Comparison of ENCODE assay signal across 34 cellular contexts in genomic region chr10:130251766-130252165, GRCh38.
"Had no signal": no experiment of that assay in that cellular context is flagged by ENCODE, and none has a peak within 500 bp of the region (broad histone marks: within the 10 kb centered on the region; RNA-seq: fewer than 3 reads in every experiment).

No MANE protein-coding gene starts in this region.

- H3K4me1 ChIP-seq: ascending aorta had no signal

- H3K36me3 ChIP-seq: ascending aorta, cardiac muscle cell had no signal

- FAIRE-seq: bronchial epithelial cell, TTC549 had no signal

- H3K4me3 ChIP-seq: ascending aorta, cardiac muscle cell had no signal

- H3K27ac Mint-ChIP-seq: activated B cell treated with CpG ODN at 0.5 μM for 24 hours; activated CD4-positive, alpha-beta memory T cell treated with anti-CD3 and anti-CD28 coated beads for 36 hours; activated CD4-positive, alpha-beta T cell treated with anti-CD3 and anti-CD28 coated beads, Interleukin-2, amount 10 ng/mL, durations not matched to agents 24 days and 14 days; activated CD8-positive, alpha-beta memory T cell treated with anti-CD3 and anti-CD28 coated beads, Interleukin-2, amount 10 ng/mL, durations not matched to agents 7 days and 5 days; activated CD8-positive, alpha-beta T cell treated with anti-CD3 and anti-CD28 coated beads for 36 hours; activated naive CD4-positive, alpha-beta T cell treated with anti-CD3 and anti-CD28 coated beads for 36 hours; activated naive CD8-positive, alpha-beta T cell; activated naive CD8-positive, alpha-beta T cell treated with anti-CD3 and anti-CD28 coated beads, Interleukin-2, amount 10 ng/mL, durations not matched to agents 7 days and 5 days; activated naive CD8-positive, alpha-beta T cell treated with anti-CD3 and anti-CD28 coated beads, Interleukin-2, amount 50 U/mL, for 24 hours; activated T-cell treated with anti-CD3 and anti-CD28 coated beads, Interleukin-2, amount 50 U/mL, for 72 hours; activated T-helper 1 cell treated with anti-CD3 and anti-CD28 coated beads, Interleukin-12 subunit alpha, Interleukin-12 subunit beta, Interleukin-2, Interleukin-4 antibody, amounts not matched to agents 30 ng/mL and 10 ng/mL and 1 ng/mL, durations not matched to agents 14 hours and 24 hours and 36 hours; activated T-helper 17 cell treated with anti-CD3 and anti-CD28 coated beads, Interleukin-2, amount 50 U/mL, for 72 hours; brain; T-cell; T-helper 17 cell had no signal

- DNase-seq: activated B cell treated with CpG ODN at 0.5 μM for 24 hours; activated CD4-positive, alpha-beta memory T cell treated with anti-CD3 and anti-CD28 coated beads for 36 hours; activated CD4-positive, alpha-beta T cell treated with anti-CD3 and anti-CD28 coated beads for 4 hours; activated CD4-positive, alpha-beta T cell treated with anti-CD3 and anti-CD28 coated beads, Interleukin-2, amount 10 ng/mL, durations not matched to agents 24 days and 14 days; activated CD4-positive, alpha-beta T cell treated with anti-CD3 and anti-CD28 coated beads, Interleukin-2, amount 50 U/mL, for 1 hour; activated CD4-positive, alpha-beta T cell treated with anti-CD3 and anti-CD28 coated beads, Interleukin-2, amount 50 U/mL, for 4 hours; activated CD4-positive, CD25-positive, alpha-beta regulatory T cell treated with anti-CD3 and anti-CD28 coated beads, Interleukin-2, amount 50 U/mL, for 72 hours; activated CD8-positive, alpha-beta T cell treated with anti-CD3 and anti-CD28 coated beads for 36 hours; activated effector memory CD4-positive, alpha-beta T cell treated with anti-CD3 and anti-CD28 coated beads, Interleukin-2, amount 50 U/mL, for 16 hours; activated gamma-delta T cell treated with Interleukin-2 at 50 U/mL for 16 hours; activated naive CD4-positive, alpha-beta T cell; activated naive CD4-positive, alpha-beta T cell treated with anti-CD3 and anti-CD28 coated beads for 36 hours; activated naive CD4-positive, alpha-beta T cell treated with anti-CD3 and anti-CD28 coated beads, Interleukin-2, amount 50 U/mL, for 16 hours; activated naive CD8-positive, alpha-beta T cell treated with anti-CD3 and anti-CD28 coated beads, Interleukin-2, amount 10 ng/mL, durations not matched to agents 7 days and 5 days; activated naive CD8-positive, alpha-beta T cell treated with anti-CD3 and anti-CD28 coated beads, Interleukin-2, amount 50 U/mL, for 24 hours; activated T-cell treated with anti-CD3 and anti-CD28 coated beads for 4 hours; activated T-cell treated with anti-CD3 and anti-CD28 coated beads, Interleukin-2, amount 50 U/mL, for 1 hour; activated T-cell treated with anti-CD3 and anti-CD28 coated beads, Interleukin-2, amount 50 U/mL, for 4 hours; activated T-cell treated with anti-CD3 and anti-CD28 coated beads, Interleukin-2, amount 50 U/mL, for 72 hours; amygdala; anterior cingulate cortex; central memory CD4-positive, alpha-beta T cell; T-cell; T-helper 17 cell had no signal

- H3K9me3 ChIP-seq: ascending aorta had no signal

- H3K27me3 ChIP-seq: ascending aorta, cardiac muscle cell had no signal

- ATAC-seq: activated CD8-positive, alpha-beta memory T cell treated with anti-CD3 and anti-CD28 coated beads, Interleukin-2, amount 10 ng/mL, durations not matched to agents 7 days and 5 days; activated CD8-positive, alpha-beta T cell treated with anti-CD3 and anti-CD28 coated beads for 36 hours; activated naive CD8-positive, alpha-beta T cell treated with anti-CD3 and anti-CD28 coated beads, Interleukin-2, amount 50 U/mL, for 24 hours; activated T-cell treated with anti-CD3 and anti-CD28 coated beads, Interleukin-2, amount 50 U/mL, for 4 hours; activated T-cell treated with anti-CD3 and anti-CD28 coated beads, Interleukin-2, amount 50 U/mL, for 72 hours; activated T-helper 17 cell treated with anti-CD3 and anti-CD28 coated beads, Interleukin-2, amount 50 U/mL, for 72 hours; T-cell; T-helper 17 cell had no signal

- H3K27ac ChIP-seq: ascending aorta, cardiac muscle cell, VCaP had no signal

- H3K36me3 Mint-ChIP-seq: activated CD4-positive, alpha-beta memory T cell treated with anti-CD3 and anti-CD28 coated beads for 36 hours; activated CD8-positive, alpha-beta memory T cell treated with anti-CD3 and anti-CD28 coated beads, Interleukin-2, amount 10 ng/mL, durations not matched to agents 7 days and 5 days; activated naive CD8-positive, alpha-beta T cell treated with anti-CD3 and anti-CD28 coated beads, Interleukin-2, amount 10 ng/mL, durations not matched to agents 7 days and 5 days; brain had no signal

- H3K9me3 Mint-ChIP-seq: activated B cell treated with CpG ODN at 0.5 μM for 24 hours; activated CD4-positive, alpha-beta memory T cell treated with anti-CD3 and anti-CD28 coated beads for 36 hours; activated CD4-positive, alpha-beta T cell treated with anti-CD3 and anti-CD28 coated beads, Interleukin-2, amount 10 ng/mL, durations not matched to agents 24 days and 14 days; activated CD8-positive, alpha-beta T cell treated with anti-CD3 and anti-CD28 coated beads for 36 hours; activated naive CD4-positive, alpha-beta T cell treated with anti-CD3 and anti-CD28 coated beads for 36 hours; activated naive CD8-positive, alpha-beta T cell treated with anti-CD3 and anti-CD28 coated beads, Interleukin-2, amount 50 U/mL, for 24 hours; activated T-cell treated with anti-CD3 and anti-CD28 coated beads, Interleukin-2, amount 50 U/mL, for 4 hours; activated T-helper 1 cell treated with anti-CD3 and anti-CD28 coated beads, Interleukin-12 subunit alpha, Interleukin-12 subunit beta, Interleukin-2, Interleukin-4 antibody, amounts not matched to agents 30 ng/mL and 10 ng/mL and 1 ng/mL, durations not matched to agents 14 hours and 24 hours and 36 hours; activated T-helper 17 cell treated with anti-CD3 and anti-CD28 coated beads, Interleukin-2, amount 50 U/mL, for 72 hours; T-cell had no signal
